42 cellular contexts compared by ENCODE assay signal in the genomic region with DNA sequence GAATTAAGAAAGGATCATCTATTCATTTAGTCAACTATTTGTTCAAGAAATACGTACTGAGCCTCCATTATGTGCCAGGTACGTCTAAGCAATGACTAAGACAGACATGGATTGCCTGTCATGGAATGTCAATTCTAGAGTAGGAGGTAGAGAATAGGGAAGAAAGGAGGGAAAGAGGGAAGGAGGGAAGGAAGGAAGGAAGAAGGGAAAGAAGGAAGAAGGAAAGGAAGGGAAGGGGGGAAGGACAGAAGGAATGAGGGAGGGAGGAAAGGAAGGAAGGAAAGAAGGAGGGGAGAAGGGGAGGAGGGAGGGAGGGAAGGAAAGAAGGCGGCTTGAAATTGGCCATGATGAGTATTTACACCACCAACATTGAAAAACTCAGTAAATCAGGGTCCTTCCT. TPM values are rescaled to one million over a fixed set of nuclear protein-coding genes. Genes with fewer than 3 reads are reported as not detected.
DNase-seq lines count a peak whose midpoint lies in the region; ATAC-seq, FAIRE-seq and TF ChIP-seq lines count a peak whose summit lies in the region.
"Had no signal": no experiment of that assay in that cellular context is flagged by ENCODE, and none has a peak within 500 bp of the region (broad histone marks: within the 10 kb centered on the region; RNA-seq: fewer than 3 reads in every experiment).

No MANE protein-coding gene starts in this region.

- H3K27ac Mint-ChIP-seq in activated naive CD8-positive, alpha-beta T cell, result peak overlapping the region; percentile 30
- H3K27ac Mint-ChIP-seq in activated naive CD8-positive, alpha-beta T cell treated with anti-CD3 and anti-CD28 coated beads for 36 hours, result no peak overlapping the region
- H3K27ac Mint-ChIP-seq: B cell; CD4-positive, alpha-beta T cell; CD4-positive, CD25-positive, alpha-beta regulatory T cell; CD8-positive, alpha-beta memory T cell; CD8-positive, alpha-beta T cell had no signal

- H3K9ac ChIP-seq in HepG2 (ENCODE audit: insufficient read depth, low read depth, low read length), result no peak overlapping the region
- H3K9ac ChIP-seq in K562 (ENCODE audit: insufficient read depth in 1 of 2, low read depth in 2 of 2, low read length in 2 of 2), result no peak overlapping the region
- H3K9ac ChIP-seq: BLaER1; BLaER1 treated with 17β-estradiol and CSF1 and Interleukin-3, amounts not matched to agents 10 nM and 100 nM had no signal

- H3K9me3 Mint-ChIP-seq in activated naive CD8-positive, alpha-beta T cell (ENCODE audit: low read depth), result no peaks in the 10 kb centered on the region
- no peaks in the 10 kb centered on the region for H3K9me3 Mint-ChIP-seq in activated naive CD8-positive, alpha-beta T cell treated with anti-CD3 and anti-CD28 coated beads for 36 hours
- H3K9me3 Mint-ChIP-seq: CD14-positive monocyte; CD4-positive, alpha-beta memory T cell; CD4-positive, alpha-beta T cell; CD8-positive, alpha-beta memory T cell had no signal

- no peaks in the 10 kb centered on the region for H3K9me3 ChIP-seq in HepG2 (ENCODE audit: low read length)
- H3K9me3 ChIP-seq in right lobe of liver, result no peaks in the 10 kb centered on the region
- H3K9me3 ChIP-seq in HEK293 (ENCODE audit: control insufficient read depth, insufficient read depth, low read depth, low read length), result no peaks in the 10 kb centered on the region
- no peaks in the 10 kb centered on the region for H3K9me3 ChIP-seq in K562 (replicated peaks; ENCODE audit: control insufficient read depth, insufficient read depth, low read depth, low read length)
- H3K9me3 ChIP-seq: A549; BE2C; BLaER1; BLaER1 treated with 17β-estradiol and CSF1 and Interleukin-3, amounts not matched to agents 10 nM and 100 nM; Caco-2 had no signal

- TF ChIP-seq EP300 in HepG2 (IDR thresholded peaks at IDR 0.05; ENCODE audit: low read depth in 2 of 2, low read length in 2 of 2) (no peak), HepG2 (CRISPR knock-in tag; IDR thresholded peaks at IDR 0.05; ENCODE audit: borderline replicate concordance) (no peak), K562 (IDR thresholded peaks at IDR 0.05; ENCODE audit: low read length) (no peak)

- H3K4me1 ChIP-seq in HepG2 (ENCODE audit: insufficient read depth, low read length), result no peaks in the 10 kb centered on the region
- H3K4me1 ChIP-seq in right lobe of liver, result peaks cover 0 to 4% (median 0%) of the 10 kb centered on the region in 4 donors
- H3K4me1 ChIP-seq in HEK293 (ENCODE audit: control insufficient read depth, insufficient read depth, low read length), result no peaks in the 10 kb centered on the region
- peaks cover 0 to 2% of the 10 kb centered on the region in 2 experiments; a peak in 3 of 5 replicates for H3K4me1 ChIP-seq in K562 (replicated peaks in 1 of 2; ENCODE audit: control insufficient read depth in 2 of 2, insufficient read depth in 2 of 2, low read length in 2 of 2)
- H3K4me1 ChIP-seq: BE2C, BLaER1 had no signal

- TF ChIP-seq RAD21 in HepG2 (CRISPR knock-in tag; IDR thresholded peaks at IDR 0.05) (no peak), K562 (CRISPR knock-in tag; conservative IDR thresholded peaks at IDR 0.05 in 1 of 2, IDR thresholded peaks at IDR 0.05 in 1 of 2) (no peak)

- 21% methylated on average over 3 of the region's 3 CpGs for WGBS in HepG2 (ENCODE audit: low lambda C conversion rate)
- WGBS in right lobe of liver (ENCODE audit: insufficient coverage, low coverage, low lambda C conversion rate, missing lambda C conversion rate), result 67% methylated on average over 3 of the region's 3 CpGs
- 9% methylated on average over 3 of the region's 3 CpGs for WGBS in K562 (ENCODE audit: insufficient coverage, low coverage, missing lambda C conversion rate)

- peaks cover 9% of the 10 kb centered on the region for H3K4me1 Mint-ChIP-seq in activated naive CD8-positive, alpha-beta T cell (ENCODE audit: low read depth)
- H3K4me1 Mint-ChIP-seq in activated naive CD8-positive, alpha-beta T cell treated with anti-CD3 and anti-CD28 coated beads for 36 hours, result peaks cover 12% of the 10 kb centered on the region

- CTCF ChIA-PET in HepG2 (lab: Yijun Ruan, JAX; ENCODE audit: low intra/inter-chr PET ratio, low total read pairs) (no interaction called here), HEK293 (lab: Yijun Ruan, JAX) (interaction anchor here (1.0 to 3.9 kb wide), 4 partner anchors 36 to 284 kb away, joined by 3 to 67 read pairs (median 18); no protein-coding TSS in a partner anchor), K562 (lab: Yijun Ruan, JAX; ENCODE audit: low intra/inter-chr PET ratio) (no interaction called here)

- H3K27ac ChIP-seq in HepG2 (ENCODE audit: extremely low read length, insufficient read depth, low read length) (no peak overlapping the region), right lobe of liver (no peak overlapping the region), HEK293 (ENCODE audit: extremely low read depth, low read depth, low read length) (no peak overlapping the region), K562 (ENCODE audit: extremely low read depth, low read depth, low read length) (no peak overlapping the region)
- H3K27ac ChIP-seq: 22Rv1; A549; BLaER1; BLaER1 treated with 17β-estradiol and CSF1 and Interleukin-3, amounts not matched to agents 10 nM and 100 nM; C4-2B had no signal

- POLR2A ChIA-PET in HepG2 (lab: Yijun Ruan, JAX) (no interaction called here), HEK293 (lab: Yijun Ruan, JAX) (no interaction called here), K562 (lab: Yijun Ruan, JAX) (interaction anchor here (0.7 kb wide), 1 partner anchor 274 kb away, joined by 3 read pairs; no protein-coding TSS in a partner anchor)

- H3K27me3 ChIP-seq in HepG2 (ENCODE audit: control insufficient read depth in 1 of 2, insufficient read depth in 2 of 2, low read length in 2 of 2), result peaks cover 0 to 17% of the 10 kb centered on the region in 2 experiments; a peak in 1 of 5 replicates
- H3K27me3 ChIP-seq in right lobe of liver, result no peaks in the 10 kb centered on the region
- H3K27me3 ChIP-seq in K562 (ENCODE audit: control insufficient read depth in 2 of 2, insufficient read depth in 2 of 2, low read length in 2 of 2), result peaks cover 5 to 19% of the 10 kb centered on the region in 2 experiments
- H3K27me3 ChIP-seq: BE2C; BLaER1; BLaER1 treated with 17β-estradiol and CSF1 and Interleukin-3, amounts not matched to agents 10 nM and 100 nM had no signal

- H3K79me2 ChIP-seq in HepG2 (ENCODE audit: insufficient read depth, low read length), result no peaks in the 10 kb centered on the region
- H3K79me2 ChIP-seq in K562 (ENCODE audit: control insufficient read depth, insufficient read depth, low read length), result no peaks in the 10 kb centered on the region

- no peak overlapping the region for H3K4me2 ChIP-seq in HepG2 (ENCODE audit: low read depth, low read length)
- no peak overlapping the region for H3K4me2 ChIP-seq in K562 (ENCODE audit: insufficient read depth, low read length)
- H3K4me2 ChIP-seq: A549; BLaER1; BLaER1 treated with 17β-estradiol and CSF1 and Interleukin-3, amounts not matched to agents 10 nM and 100 nM had no signal

- no peak overlapping the region for H3K4me3 ChIP-seq in HepG2 (replicated peaks in 1 of 3; ENCODE audit: insufficient read depth in 1 of 3, low read depth in 2 of 3, low read length in 3 of 3)
- no peak overlapping the region for H3K4me3 ChIP-seq in right lobe of liver
- no peak overlapping the region for H3K4me3 ChIP-seq in HEK293 (ENCODE audit: low read depth, low read length)
- no peak overlapping the region for H3K4me3 ChIP-seq in K562
- H3K4me3 ChIP-seq: A549; BLaER1; BLaER1 treated with 17β-estradiol and CSF1 and Interleukin-3, amounts not matched to agents 10 nM and 100 nM had no signal

- no peaks in the 10 kb centered on the region for H4K20me1 ChIP-seq in HepG2 (ENCODE audit: insufficient read depth, low read length)
- H4K20me1 ChIP-seq in K562 (replicated peaks; ENCODE audit: control insufficient read depth, insufficient read depth, low read length), result no peaks in the 10 kb centered on the region
- H4K20me1 ChIP-seq: BLaER1; BLaER1 treated with 17β-estradiol and CSF1 and Interleukin-3, amounts not matched to agents 10 nM and 100 nM had no signal

- TF ChIP-seq POLR2A in HepG2 (IDR thresholded peaks at IDR 0.05; ENCODE audit: insufficient read depth in 1 of 2, low read depth in 2 of 2, low read length in 2 of 2) (no peak), right lobe of liver (IDR thresholded peaks at IDR 0.05) (no peak), K562 (conservative IDR thresholded peaks at IDR 0.05) (no peak)

- in situ Hi-C loops in HepG2 (cut with HindIII; ENCODE audit: extremely low pct_ligation_motif_present, low pct_unique_long_range_greater_than_20kb), result loop anchor here (5.0 kb wide), 1 partner anchor 260 kb away; no protein-coding TSS in a partner anchor
- in situ Hi-C loops in K562 (cut with MboI), result loop anchor here (5.0 to 10.0 kb wide), 2 partner anchors 265 to 508 kb away; no protein-coding TSS in a partner anchor

- intact Hi-C loops in HepG2 (cut with micrococcal nuclease; ENCODE audit: unreplicated experiment) (no loop called here), right lobe of liver (cut with DNase I) (loop anchor here in 1 of 2 donors (10.0 kb wide), 1 partner anchor 268 kb away; no protein-coding TSS in a partner anchor), K562 (cut with micrococcal nuclease) (loop anchor here (5.0 to 10.0 kb wide), 2 partner anchors 375 to 1348 kb away; partner anchors contain the start of gene CAPN7)

- peaks cover 2% of the 10 kb centered on the region for H3K27me3 Mint-ChIP-seq in activated naive CD8-positive, alpha-beta T cell
- H3K27me3 Mint-ChIP-seq in activated naive CD8-positive, alpha-beta T cell treated with anti-CD3 and anti-CD28 coated beads for 36 hours, result peaks cover 6% of the 10 kb centered on the region
- H3K27me3 Mint-ChIP-seq: B cell had no signal

- no peaks in the 10 kb centered on the region for H3K9me1 ChIP-seq in K562 (ENCODE audit: control insufficient read depth, insufficient read depth, low read length)

- H3K36me3 ChIP-seq in HepG2 (replicated peaks in 1 of 2; ENCODE audit: control insufficient read depth in 1 of 2, insufficient read depth in 2 of 2, low read length in 2 of 2) (no peaks in the 10 kb centered on the region), right lobe of liver (no peaks in the 10 kb centered on the region), HEK293 (ENCODE audit: control insufficient read depth in 2 of 2, insufficient read depth in 1 of 2, low read length in 2 of 2) (no peaks in the 10 kb centered on the region), K562 (ENCODE audit: control insufficient read depth, insufficient read depth, low read length) (no peaks in the 10 kb centered on the region)
- H3K36me3 ChIP-seq: BE2C; BLaER1; BLaER1 treated with 17β-estradiol and CSF1 and Interleukin-3, amounts not matched to agents 10 nM and 100 nM had no signal

- H3K4me3 Mint-ChIP-seq in activated naive CD8-positive, alpha-beta T cell, result no peak overlapping the region
- no peak overlapping the region for H3K4me3 Mint-ChIP-seq in activated naive CD8-positive, alpha-beta T cell treated with anti-CD3 and anti-CD28 coated beads for 36 hours
- H3K4me3 Mint-ChIP-seq: B cell; CD14-positive monocyte; CD4-positive, alpha-beta memory T cell; CD4-positive, alpha-beta T cell; CD4-positive, CD25-positive, alpha-beta regulatory T cell; CD8-positive, alpha-beta memory T cell; CD8-positive, alpha-beta T cell had no signal

- H2AFZ ChIP-seq in HepG2 (ENCODE audit: low read length) (no peak overlapping the region), K562 (ENCODE audit: low read depth, low read length) (no peak overlapping the region)

- ATAC-seq in HepG2 (no peak), right lobe of liver (no peak), K562 (no peak), HG03159 (IDR thresholded peaks at IDR 0.05; ENCODE audit: unreplicated experiment) (no peak)
- ATAC-seq: A549; CD8-positive, alpha-beta T cell had no signal

- DNase-seq in activated naive CD8-positive, alpha-beta T cell treated with anti-CD3 and anti-CD28 coated beads for 36 hours, result no peak
- DNase-seq in HepG2 (ENCODE audit: low spot score) (no peak), right lobe of liver (no peak), K562 (ENCODE audit: extremely low read depth in 1 of 4, low spot score in 3 of 4) (no peak), amygdala (lab: John Stamatoyannopoulos, UW) (no peak)
- DNase-seq: 8988T; ACHN; AML-193; BE2C; C1 segment of cervical spinal cord; Caco-2; Calu3; CD4-positive, alpha-beta memory T cell; CD4-positive, alpha-beta T cell; CD4-positive, CD25-positive, alpha-beta regulatory T cell; CD8-positive, alpha-beta memory T cell; CD8-positive, alpha-beta T cell; COR-L47; DMS 273 treated with DMSO at 0.1 percent for 48 hours; DMS153; DMS53; DMS79; DMS79 treated with DMSO at 0.1 percent for 48 hours; DND-41; EL had no signal

- BruUV-seq in HepG2 (replicated peaks; lab: Mats Ljungman, UMichigan) (no TSS peak), K562 (replicated peaks; lab: Mats Ljungman, UMichigan) (no TSS peak)

- FAIRE-seq in HepG2 (lab: Jason Lieb, UNC) (no peak), K562 (lab: Jason Lieb, UNC) (no peak)
- FAIRE-seq: A204.1, A549, D721Med had no signal

- H3K36me3 Mint-ChIP-seq in activated naive CD8-positive, alpha-beta T cell, result no peaks in the 10 kb centered on the region
- H3K36me3 Mint-ChIP-seq in activated naive CD8-positive, alpha-beta T cell treated with anti-CD3 and anti-CD28 coated beads for 36 hours, result no peaks in the 10 kb centered on the region
- H3K36me3 Mint-ChIP-seq: CD14-positive monocyte; CD4-positive, alpha-beta memory T cell; CD4-positive, CD25-positive, alpha-beta regulatory T cell; CD8-positive, alpha-beta memory T cell; CD8-positive, alpha-beta T cell had no signal

- TF ChIP-seq CTCF in HepG2 (CRISPR knock-in tag; IDR thresholded peaks at IDR 0.05) (no peak), right lobe of liver (IDR thresholded peaks at IDR 0.05) (no peak), HEK293 (tag by site-specific recombination; IDR thresholded peaks at IDR 0.05) (no peak), K562 (IDR thresholded peaks at IDR 0.05 in 2 of 3, conservative IDR thresholded peaks at IDR 0.05 in 1 of 3; ENCODE audit: insufficient read depth in 2 of 3, low read depth in 1 of 3, low read length in 3 of 3) (no peak)

RNA-seq across cellular contexts. Expression of gene RFTN1, which starts 39.3 kb away (rescaled TPM):
- total RNA-seq in activated naive CD8-positive, alpha-beta T cell treated with anti-CD3 and anti-CD28 coated beads for 36 hours, result 10 to 100 TPM; 84.2 to 84.8 TPM
- total RNA-seq in HepG2 (2016; rRNA removed; fragmentation: Illumina TruSeq; extraction: Trizol) (not detected in 2 replicates), right lobe of liver (10 to 100 TPM; 15.1 to 36.0 (median 19.8) TPM), K562 (2014; rRNA removed) (not detected in 2 replicates), K562 (2014; rRNA removed; fragmentation: Illumina TruSeq; extraction: Trizol) (not detected in 2 replicates), K562 (2015; rRNA removed; fragmentation: Illumina TruSeq; extraction: Trizol) (not detected in 2 replicates), K562 (2021) (0.29 and 0.51 TPM in 2 replicates)
- 0.40 TPM in 1 of 2 replicates, not detected in the other for total RNA-seq in HepG2 (2016; cell fraction: cytosol; rRNA removed; fragmentation: Illumina TruSeq; extraction: Trizol; ENCODE audit: low read depth)
- not detected in 2 replicates for total RNA-seq in HepG2 (2016; cell fraction: insoluble cytoplasmic fraction; rRNA removed; fragmentation: Illumina TruSeq; extraction: Trizol)
- total RNA-seq in HepG2 (2016; cell fraction: membrane; rRNA removed; fragmentation: Illumina TruSeq; extraction: Trizol), result not detected in 2 replicates
- not detected in 2 replicates for total RNA-seq in HepG2 (2016; cell fraction: nucleus; rRNA removed; fragmentation: Illumina TruSeq; extraction: Trizol)
- polyA plus RNA-seq in HepG2 (2011; rRNA removed) (0.24 TPM in 1 of 2 replicates, not detected in the other), K562 (2011; rRNA removed) (not detected in 2 replicates), K562 (2014; fragmentation: Illumina TruSeq; extraction: Trizol) (not detected in 2 replicates), K562 (2014; fragmentation: Nextera tagmentation; extraction: Ambion mirVana) (under 1 TPM in 1 of 2 experiments, not detected in 1; 0.08 TPM), K562 (2014; rRNA removed) (0.11 TPM in 1 of 2 replicates, not detected in the other)
- 0.08 and 0.22 TPM in 2 replicates for polyA plus RNA-seq in HepG2 (2011; cell fraction: cytosol; rRNA removed)
- polyA plus RNA-seq in HepG2 (2011; cell fraction: nucleus; rRNA removed), result 0.23 and 0.29 TPM in 2 replicates
- 0.30 and 0.35 TPM in 2 replicates for polyA plus RNA-seq in HepG2 (2012)
- polyA plus RNA-seq in HepG2 (2016; cell fraction: cytosol; fragmentation: Illumina TruSeq; extraction: Trizol; ENCODE audit: low read depth), result not detected in 2 replicates
- not detected in 2 replicates for polyA plus RNA-seq in HepG2 (2016; cell fraction: insoluble cytoplasmic fraction; fragmentation: Illumina TruSeq; extraction: Trizol; ENCODE audit: low read depth)
- polyA plus RNA-seq in HepG2 (2016; cell fraction: membrane; fragmentation: Illumina TruSeq; extraction: Trizol; ENCODE audit: low read depth), result not detected in 2 replicates
- not detected in 2 replicates for polyA plus RNA-seq in HepG2 (2016; cell fraction: nucleus; fragmentation: Illumina TruSeq; extraction: Trizol; ENCODE audit: insufficient read depth, low read depth)
- polyA minus RNA-seq in HepG2 (2011; rRNA and poly(A)+ RNA removed; ENCODE audit: low replicate concordance), result 0.12 TPM in 1 of 2 replicates, not detected in the other
- polyA minus RNA-seq in HepG2 (2011; cell fraction: cytosol; rRNA and poly(A)+ RNA removed), result not detected in 2 replicates
- polyA minus RNA-seq in HepG2 (2011; cell fraction: nucleus; rRNA and poly(A)+ RNA removed), result not detected in 2 replicates
- not detected in 2 replicates for total RNA-seq in K562 (2011; cell fraction: chromatin; rRNA removed; ENCODE audit: low replicate concordance)
- total RNA-seq in K562 (2011; cell fraction: nucleolus; rRNA removed), result not detected in 2 replicates
- not detected in 2 replicates for total RNA-seq in K562 (2011; cell fraction: nucleoplasm; rRNA removed)
- not detected in 2 replicates for polyA plus RNA-seq in K562 (2011; cell fraction: cytosol; rRNA removed)
- not detected in 2 replicates for polyA plus RNA-seq in K562 (2011; cell fraction: nucleus; rRNA removed)
- 0.14 and 0.19 TPM in 2 replicates for polyA plus RNA-seq in K562 (2012)
- polyA minus RNA-seq in K562 (2011; rRNA and poly(A)+ RNA removed), result not detected in 2 replicates
- not detected in 2 replicates for polyA minus RNA-seq in K562 (2011; cell fraction: cytosol; rRNA and poly(A)+ RNA removed)
- not detected in 2 replicates for polyA minus RNA-seq in K562 (2011; cell fraction: nucleus; rRNA and poly(A)+ RNA removed)

RNA-seq across cellular contexts. Expression of gene DAZL, which starts 52.5 kb away (rescaled TPM):
- total RNA-seq in activated naive CD8-positive, alpha-beta T cell treated with anti-CD3 and anti-CD28 coated beads for 36 hours, result not detected
- total RNA-seq in HepG2 (2016; rRNA removed; fragmentation: Illumina TruSeq; extraction: Trizol) (not detected in 2 replicates), right lobe of liver (not detected), K562 (2014; rRNA removed) (not detected in 2 replicates), K562 (2014; rRNA removed; fragmentation: Illumina TruSeq; extraction: Trizol) (not detected in 2 replicates), K562 (2015; rRNA removed; fragmentation: Illumina TruSeq; extraction: Trizol) (not detected in 2 replicates), K562 (2021) (not detected in 2 replicates)
- not detected in 2 replicates for total RNA-seq in HepG2 (2016; cell fraction: cytosol; rRNA removed; fragmentation: Illumina TruSeq; extraction: Trizol; ENCODE audit: low read depth)
- not detected in 2 replicates for total RNA-seq in HepG2 (2016; cell fraction: insoluble cytoplasmic fraction; rRNA removed; fragmentation: Illumina TruSeq; extraction: Trizol)
- not detected in 2 replicates for total RNA-seq in HepG2 (2016; cell fraction: membrane; rRNA removed; fragmentation: Illumina TruSeq; extraction: Trizol)
- not detected in 2 replicates for total RNA-seq in HepG2 (2016; cell fraction: nucleus; rRNA removed; fragmentation: Illumina TruSeq; extraction: Trizol)
- polyA plus RNA-seq in HepG2 (2011; rRNA removed) (not detected in 2 replicates), K562 (2011; rRNA removed) (not detected in 2 replicates), K562 (2014; fragmentation: Illumina TruSeq; extraction: Trizol) (not detected in 2 replicates), K562 (2014; fragmentation: Nextera tagmentation; extraction: Ambion mirVana) (not detected), K562 (2014; rRNA removed) (not detected in 2 replicates)
- not detected in 2 replicates for polyA plus RNA-seq in HepG2 (2011; cell fraction: cytosol; rRNA removed)
- not detected in 2 replicates for polyA plus RNA-seq in HepG2 (2011; cell fraction: nucleus; rRNA removed)
- not detected in 2 replicates for polyA plus RNA-seq in HepG2 (2012)
- polyA plus RNA-seq in HepG2 (2016; cell fraction: cytosol; fragmentation: Illumina TruSeq; extraction: Trizol; ENCODE audit: low read depth), result not detected in 2 replicates
- polyA plus RNA-seq in HepG2 (2016; cell fraction: insoluble cytoplasmic fraction; fragmentation: Illumina TruSeq; extraction: Trizol; ENCODE audit: low read depth), result not detected in 2 replicates
- polyA plus RNA-seq in HepG2 (2016; cell fraction: membrane; fragmentation: Illumina TruSeq; extraction: Trizol; ENCODE audit: low read depth), result not detected in 2 replicates
- polyA plus RNA-seq in HepG2 (2016; cell fraction: nucleus; fragmentation: Illumina TruSeq; extraction: Trizol; ENCODE audit: insufficient read depth, low read depth), result not detected in 2 replicates
- polyA minus RNA-seq in HepG2 (2011; rRNA and poly(A)+ RNA removed; ENCODE audit: low replicate concordance), result not detected in 2 replicates
- not detected in 2 replicates for polyA minus RNA-seq in HepG2 (2011; cell fraction: cytosol; rRNA and poly(A)+ RNA removed)
- not detected in 2 replicates for polyA minus RNA-seq in HepG2 (2011; cell fraction: nucleus; rRNA and poly(A)+ RNA removed)
- total RNA-seq in K562 (2011; cell fraction: chromatin; rRNA removed; ENCODE audit: low replicate concordance), result not detected in 2 replicates
- total RNA-seq in K562 (2011; cell fraction: nucleolus; rRNA removed), result not detected in 2 replicates
- not detected in 2 replicates for total RNA-seq in K562 (2011; cell fraction: nucleoplasm; rRNA removed)
- not detected in 2 replicates for polyA plus RNA-seq in K562 (2011; cell fraction: cytosol; rRNA removed)
- polyA plus RNA-seq in K562 (2011; cell fraction: nucleus; rRNA removed), result not detected in 2 replicates
- not detected in 2 replicates for polyA plus RNA-seq in K562 (2012)
- not detected in 2 replicates for polyA minus RNA-seq in K562 (2011; rRNA and poly(A)+ RNA removed)
- polyA minus RNA-seq in K562 (2011; cell fraction: cytosol; rRNA and poly(A)+ RNA removed), result not detected in 2 replicates
- polyA minus RNA-seq in K562 (2011; cell fraction: nucleus; rRNA and poly(A)+ RNA removed), result not detected in 2 replicates
- total RNA-seq: A172; A673; B cell; Caco-2; Calu3; CD4-positive, alpha-beta memory T cell; CD4-positive, alpha-beta T cell; CD4-positive, CD25-positive, alpha-beta regulatory T cell; CD8-positive, alpha-beta T cell; Daoy had no signal
- polyA plus RNA-seq: A549; AG04450; BJ; CD14-positive monocyte; CD4-positive, alpha-beta memory T cell; CD4-positive, CD25-positive, alpha-beta regulatory T cell; CD8-positive, alpha-beta memory T cell had no signal

Comparison
In these comparisons a context has a peak if more than half of its experiments do, and no peak if none do; other contexts are left out.
1. RNA of gene RFTN1, which starts 39.3 kb away (total RNA-seq): 84.2 to 84.8 TPM in activated naive CD8-positive, alpha-beta T cell treated with anti-CD3 and anti-CD28 coated beads for 36 hours and 15.1 to 36.0 TPM in right lobe of liver; 0.40 TPM in HepG2 and 0.29 to 0.51 TPM in K562; every median in the first group is over 10 times any median in the second.